In genomic region chr22:24383061-24383460, GRCh38 we compare ENCODE assay signal across 1 cellular context.
TF ChIP-seq lines count a peak whose summit lies in the region.

No MANE protein-coding gene starts in this region.

TF ChIP-seq in K562, 482 proteins besides CTCF, POLR2A, EP300 and RAD21 (continued from another document):
- TF ChIP-seq ZNF518B (CRISPR knock-in tag; IDR thresholded peaks at IDR 0.05) (no peak), CXXC5 (CRISPR knock-in tag; IDR thresholded peaks at IDR 0.05) (no peak), ZNF121 (CRISPR knock-in tag; conservative IDR thresholded peaks at IDR 0.05) (0 out of 2 replicates have a peak, but pooled peaks have one; percentile 27)
